ENCODE assay signal across 24 cellular contexts in genomic region chr17:81081217-81081616, GRCh38. TPM values are rescaled to one million over a fixed set of nuclear protein-coding genes. Genes with fewer than 3 reads are reported as not detected.
DNase-seq lines count a peak whose midpoint lies in the region; ATAC-seq, FAIRE-seq and TF ChIP-seq lines count a peak whose summit lies in the region.
"Had no signal": no experiment of that assay in that cellular context is flagged by ENCODE, and none has a peak within 500 bp of the region (broad histone marks: within the 10 kb centered on the region; RNA-seq: fewer than 3 reads in every experiment).

No MANE protein-coding gene starts in this region.

- H3K36me3 ChIP-seq in HUES64 (ENCODE audit: insufficient read depth, low read length), result 0 out of 2 replicates have a peak, but pooled peaks cover 11% of the 10 kb centered on the region
- H3K36me3 ChIP-seq in lower lobe of right lung, result peaks cover 30% of the 10 kb centered on the region
- H3K36me3 ChIP-seq in upper lobe of left lung, result peaks cover 0 to 43% (median 23%) of the 10 kb centered on the region in 4 donors
- H3K36me3 ChIP-seq in kidney (ENCODE audit: control insufficient read depth in 1 of 2, insufficient read depth in 2 of 2, low read length in 2 of 2), result peaks cover 9 to 15% of the 10 kb centered on the region in 2 donors
- H3K36me3 ChIP-seq: ascending aorta, neutrophil had no signal

- H3K4me1 ChIP-seq in HUES64 (ENCODE audit: insufficient read depth, low read length), result no peaks in the 10 kb centered on the region
- H3K4me1 ChIP-seq in lower lobe of right lung, result peaks cover 46% of the 10 kb centered on the region
- peaks cover 39 to 71% (median 46%) of the 10 kb centered on the region in 4 donors for H3K4me1 ChIP-seq in upper lobe of left lung
- H3K4me1 ChIP-seq in kidney (ENCODE audit: control insufficient read depth in 1 of 2, insufficient read depth in 1 of 2, low read depth in 1 of 2, low read length in 2 of 2), result peaks cover 23 to 24% of the 10 kb centered on the region in 2 donors
- H3K4me1 ChIP-seq: ascending aorta had no signal

- TF ChIP-seq POLR2A in upper lobe of left lung (IDR thresholded peaks at IDR 0.05), result no peak

- H3K9me3 ChIP-seq in HUES64 (ENCODE audit: insufficient read depth, low read depth, low read length), result no peaks in the 10 kb centered on the region
- H3K9me3 ChIP-seq in lower lobe of right lung, result no peaks in the 10 kb centered on the region
- H3K9me3 ChIP-seq in upper lobe of left lung, result no peaks in the 10 kb centered on the region
- H3K9me3 ChIP-seq in kidney (ENCODE audit: control insufficient read depth in 1 of 2, low read length in 2 of 2), result no peaks in the 10 kb centered on the region
- H3K9me3 ChIP-seq: ascending aorta, neutrophil, tibial nerve had no signal

- intact Hi-C loops in dorsolateral prefrontal cortex (cut with DNase I) (no loop called here), lower lobe of right lung (cut with DNase I) (no loop called here), kidney (cut with DNase I) (no loop called here)

- no peak overlapping the region for H3K4me3 ChIP-seq in HUES64 (ENCODE audit: low read length)
- no peak overlapping the region for H3K4me3 ChIP-seq in dorsolateral prefrontal cortex
- no peak overlapping the region for H3K4me3 ChIP-seq in lower lobe of right lung
- no peak overlapping the region for H3K4me3 ChIP-seq in upper lobe of left lung
- no peak overlapping the region for H3K4me3 ChIP-seq in kidney (ENCODE audit: low read length in 2 of 2)
- H3K4me3 ChIP-seq: ascending aorta, SK-N-MC, tibial nerve had no signal

- WGBS in HUES64, result 92% methylated on average over 14 of the region's 14 CpGs
- 65 to 82% methylated on average over 8 to 13 of the region's 14 CpGs for WGBS in upper lobe of left lung, 2 donors

- ATAC-seq in lower lobe of right lung, result no peak
- no peak for ATAC-seq in upper lobe of left lung (ENCODE audit: low FRiP score in 2 of 2)
- ATAC-seq: activated CD4-positive, alpha-beta T cell treated with anti-CD3 and anti-CD28 coated beads for 36 hours; stimulated activated naive CD8-positive, alpha-beta T cell treated with anti-CD3 and anti-CD28 coated beads, Interleukin-15, amount 100 ng/mL, for 72 hours had no signal

- FAIRE-seq in kidney (lab: Jason Lieb, UNC), result no peak
- FAIRE-seq: endothelial cell of umbilical vein, HTR-8/SVneo had no signal

- H3K9ac ChIP-seq in HUES64 (ENCODE audit: low read depth, low read length) (peak overlapping the region; percentile 11; the same call in 1 of the 2 replicates), kidney (ENCODE audit: low read length in 2 of 2) (no peak overlapping the region)

- H3K27ac ChIP-seq in HUES64 (ENCODE audit: low read depth, low read length) (no peak overlapping the region), dorsolateral prefrontal cortex (peak overlapping the region in 39 of 59 donors; percentile 9 to 86 (median 76)), lower lobe of right lung (peak overlapping the region; percentile 87), upper lobe of left lung (peak overlapping the region; percentile 84 to 94 (median 89)), kidney (ENCODE audit: low read depth in 2 of 2, low read length in 2 of 2) (no peak overlapping the region)
- H3K27ac ChIP-seq: ascending aorta, neutrophil, SK-N-MC had no signal

- no peaks in the 10 kb centered on the region for H3K27me3 ChIP-seq in HUES64 (ENCODE audit: insufficient read depth, low read length)
- no peaks in the 10 kb centered on the region for H3K27me3 ChIP-seq in dorsolateral prefrontal cortex
- H3K27me3 ChIP-seq in lower lobe of right lung (ENCODE audit: low read depth), result no peaks in the 10 kb centered on the region
- no peaks in the 10 kb centered on the region for H3K27me3 ChIP-seq in upper lobe of left lung
- H3K27me3 ChIP-seq: ascending aorta, neutrophil, tibial nerve had no signal

- no peak for DNase-seq in dorsolateral prefrontal cortex
- no peak for DNase-seq in lower lobe of right lung
- DNase-seq in upper lobe of left lung, result no peak
- DNase-seq in NCI-H2227 (lab: John Stamatoyannopoulos, UW; ENCODE audit: unreplicated experiment), result no peak
- no peak for DNase-seq in kidney
- DNase-seq in NCI-H526 (lab: John Stamatoyannopoulos, UW), result no peak
- DNase-seq: activated CD4-positive, alpha-beta T cell treated with anti-CD3 and anti-CD28 coated beads for 36 hours; activated effector memory CD4-positive, alpha-beta T cell treated with Interleukin-2 at 50 U/mL for 16 hours; activated naive CD8-positive, alpha-beta T cell treated with anti-CD3 and anti-CD28 coated beads for 36 hours; DND-41; H7; head of caudate nucleus; mesendoderm; NCI-H1436; NCI-H446; RPMI8226; stimulated activated naive CD8-positive, alpha-beta T cell treated with anti-CD3 and anti-CD28 coated beads, Interleukin-15, amount 100 ng/mL, for 72 hours had no signal

- TF ChIP-seq CTCF in dorsolateral prefrontal cortex (IDR thresholded peaks at IDR 0.05 in 54 of 56, conservative IDR thresholded peaks at IDR 0.05 in 2 of 56; ENCODE audit: low read depth in 1 of 56, partially characterized antibody in 56 of 56), result no peak
- TF ChIP-seq CTCF in lower lobe of right lung (IDR thresholded peaks at IDR 0.05), result no peak
- no peak for TF ChIP-seq CTCF in upper lobe of left lung (IDR thresholded peaks at IDR 0.05)
- no peak for TF ChIP-seq CTCF in kidney (IDR thresholded peaks at IDR 0.05; ENCODE audit: borderline replicate concordance, extremely low read depth, insufficient read depth)

- no peak for TF ChIP-seq EP300 in upper lobe of left lung (IDR thresholded peaks at IDR 0.05)

RNA-seq across cellular contexts. Expression of gene BAIAP2, which starts 46.3 kb away (rescaled TPM):
- polyA plus RNA-seq in HUES64 (2013, experiment 1 of 2), result 14.3 TPM
- 13.9 TPM for polyA plus RNA-seq in HUES64 (2013, experiment 2 of 2)
- total RNA-seq in dorsolateral prefrontal cortex (100 to 1,000 TPM; 104 to 353 (median 235) TPM), lower lobe of right lung (119 TPM), upper lobe of left lung (100 to 1,000 TPM in 5 of 6 donors, 10 to 100 TPM in 1; 90.7 to 231 (median 123) TPM), kidney (45.8 TPM)
- 44.5 TPM for polyA plus RNA-seq in kidney (ENCODE audit: insufficient read depth, low read depth, low replicate concordance)

Comparison
In these comparisons a context has a peak if more than half of its experiments do, and no peak if none do; other contexts are left out.
1. H3K27ac ChIP-seq: peak in dorsolateral prefrontal cortex (39 of 59), lower lobe of right lung (single experiment) and upper lobe of left lung (4 of 4); none in HUES64 (single experiment) and kidney (0 of 2).